8 cellular contexts compared by ENCODE assay signal in genomic region chr19:39413903-39414608, GRCh38. TPM values are rescaled to one million over a fixed set of nuclear protein-coding genes. Genes with fewer than 3 reads are reported as not detected.
DNase-seq lines count a peak whose midpoint lies in the region; ATAC-seq and TF ChIP-seq lines count a peak whose summit lies in the region.

No MANE protein-coding gene starts in this region.

- in situ Hi-C loops in GM23248 (cut with MboI), result no loop called here

- H3F3A ChIP-seq in GM23248 (ENCODE audit: insufficient read depth), result peaks cover 18% of the 10 kb centered on the region

- ATAC-seq in HG02798 (IDR thresholded peaks at IDR 0.05; ENCODE audit: poor library complexity, unreplicated experiment), result no peak

- H3K4me1 ChIP-seq in GM23248 (ENCODE audit: insufficient read depth) (peaks cover 16% of the 10 kb centered on the region), adipocyte (ENCODE audit: control insufficient read depth, insufficient read depth, low read length) (peaks cover 39% of the 10 kb centered on the region), iPS-20b (ENCODE audit: insufficient read depth, low read length) (peaks cover 16% of the 10 kb centered on the region), stomach smooth muscle (ENCODE audit: control insufficient read depth, insufficient read depth, low read length) (peaks cover 46% of the 10 kb centered on the region)

- peak overlapping the region; percentile 88 for H3K9ac ChIP-seq in GM23248
- H3K9ac ChIP-seq in adipocyte (ENCODE audit: low read length), result peak overlapping the region; percentile 98
- peak overlapping the region; percentile 99 for H3K9ac ChIP-seq in iPS-20b (ENCODE audit: low read depth, low read length)
- H3K9ac ChIP-seq in stomach smooth muscle (ENCODE audit: low read length in 2 of 2), result peak overlapping the region; percentile 68 to 96

- peak overlapping the region; percentile 92 for H3K4me2 ChIP-seq in GM23248 (ENCODE audit: unreplicated experiment)

- H3K36me3 ChIP-seq in GM23248 (ENCODE audit: low read depth) (peaks cover 2% of the 10 kb centered on the region; the same call in 1 of the 2 replicates), adipocyte (ENCODE audit: control insufficient read depth, insufficient read depth, low read length, severe bottlenecking) (peaks cover 7% of the 10 kb centered on the region), iPS-20b (ENCODE audit: insufficient read depth, low read depth, low read length) (peaks cover 33% of the 10 kb centered on the region), stomach smooth muscle (ENCODE audit: control insufficient read depth in 2 of 2, insufficient read depth in 2 of 2, low read length in 2 of 2) (peaks cover 5 to 13% of the 10 kb centered on the region in 2 donors)

- peak overlapping the region; percentile 77 for H2AFZ ChIP-seq in GM23248

- no peak for DNase-seq in AG04449 (ENCODE audit: low read depth, low spot score)
- peak; percentile 44 for DNase-seq in GM23248
- DNase-seq in adipocyte (ENCODE audit: low read depth), result peak; percentile 49
- DNase-seq in stimulated activated CD4-positive, alpha-beta T cell treated with anti-CD3 and anti-CD28 coated beads, Interleukin-2, amount 100 ng/mL, for 48 hours, result no peak
- no peak for DNase-seq in NCI-H2029 (lab: John Stamatoyannopoulos, UW)

- H3K27me3 ChIP-seq in GM23248 (replicated peaks; ENCODE audit: insufficient read depth) (no peaks in the 10 kb centered on the region), adipocyte (replicated peaks; ENCODE audit: control insufficient read depth, insufficient read depth, low read length) (no peaks in the 10 kb centered on the region), iPS-20b (ENCODE audit: insufficient read depth, low read length) (no peaks in the 10 kb centered on the region), stomach smooth muscle (ENCODE audit: control insufficient read depth in 1 of 2, insufficient read depth in 2 of 2, low read length in 2 of 2) (no peaks in the 10 kb centered on the region)

- H3K9me3 ChIP-seq in GM23248 (ENCODE audit: low read depth) (no peaks in the 10 kb centered on the region), adipocyte (ENCODE audit: control insufficient read depth, low read length) (no peaks in the 10 kb centered on the region), iPS-20b (ENCODE audit: insufficient read depth, low read depth, low read length) (no peaks in the 10 kb centered on the region), stomach smooth muscle (ENCODE audit: control insufficient read depth in 2 of 2, low read length in 2 of 2) (no peaks in the 10 kb centered on the region)

- WGBS in GM23248 (ENCODE audit: low coverage in 1 of 2, low lambda C conversion rate in 2 of 2, missing lambda C conversion rate in 2 of 2), 2 experiments, result 56 to 57% methylated on average over 15 to 18 of the region's 18 CpGs

- H3K79me2 ChIP-seq in GM23248 (ENCODE audit: insufficient read depth), result peaks cover 34% of the 10 kb centered on the region

- H4K20me1 ChIP-seq in GM23248 (ENCODE audit: insufficient read depth), result no peaks in the 10 kb centered on the region

- peak overlapping the region; percentile 69 for H3K27ac ChIP-seq in GM23248
- peak overlapping the region; percentile 40 for H3K27ac ChIP-seq in iPS-20b (ENCODE audit: low read length)
- peak overlapping the region; percentile 100 for H3K27ac ChIP-seq in stomach smooth muscle (ENCODE audit: low read length)

- POLR2A ChIA-PET in AG04449 (lab: Yijun Ruan, JAX), result interaction anchor here (1.1 to 4.4 kb wide), 4 partner anchors 10 to 21 kb away, joined by 3 to 31 read pairs (median 12); partner anchors contain the start of gene RPS16

- peak; percentile 37 for TF ChIP-seq CTCF in AG04449 (IDR thresholded peaks at IDR 0.05; ENCODE audit: insufficient read depth, low read length, missing control alignments)

- no peaks in the 10 kb centered on the region for H3K9me2 ChIP-seq in GM23248 (ENCODE audit: insufficient read depth)

- CTCF ChIA-PET in AG04449 (lab: Yijun Ruan, JAX), result interaction anchor here (0.5 to 4.4 kb wide), 9 partner anchors 11 to 126 kb away, joined by 3 to 26 read pairs (median 3); partner anchors contain the start of genes EID2, EID2B, MED29 and PAF1

- H3K4me3 ChIP-seq in AG04449 (ENCODE audit: low read depth, low read length) (peak overlapping the region; percentile 87), GM23248 (peak overlapping the region; percentile 87), adipocyte (ENCODE audit: low read length) (peak overlapping the region; percentile 93), iPS-20b (ENCODE audit: low read length) (peak overlapping the region; percentile 93), stomach smooth muscle (ENCODE audit: low read length in 2 of 2) (peak overlapping the region; percentile 93 to 96)

RNA-seq across cellular contexts. Expression of gene PLEKHG2, which starts 1.6 kb away (rescaled TPM):
- 12.0 and 17.5 TPM in 2 replicates for total RNA-seq in GM23248 (2014; rRNA removed; shearing (Covaris generic))
- 12.2 and 13.5 TPM in 2 replicates for polyA plus RNA-seq in GM23248 (2016; fragmentation: Nextera tagmentation; extraction: Ambion mirVana)

RNA-seq across cellular contexts. Expression of gene ZFP36, which starts 7.4 kb away (rescaled TPM):
- 7.0 and 13.9 TPM in 2 replicates for total RNA-seq in GM23248 (2014; rRNA removed; shearing (Covaris generic))
- 86.2 and 86.6 TPM in 2 replicates for polyA plus RNA-seq in GM23248 (2016; fragmentation: Nextera tagmentation; extraction: Ambion mirVana)

RNA-seq across cellular contexts. Expression of gene RPS16, which starts 21.7 kb away (rescaled TPM):
- total RNA-seq in GM23248 (2014; rRNA removed; shearing (Covaris generic)), result 91.2 and 136 TPM in 2 replicates
- polyA plus RNA-seq in GM23248 (2016; fragmentation: Nextera tagmentation; extraction: Ambion mirVana), result 542 and 556 TPM in 2 replicates

RNA-seq across cellular contexts. Expression of gene MED29, which starts 22.9 kb away (rescaled TPM):
- 27.7 and 29.6 TPM in 2 replicates for total RNA-seq in GM23248 (2014; rRNA removed; shearing (Covaris generic))
- polyA plus RNA-seq in GM23248 (2016; fragmentation: Nextera tagmentation; extraction: Ambion mirVana), result 34.9 and 39.2 TPM in 2 replicates

RNA-seq across cellular contexts. Expression of gene PAF1, which starts 23.1 kb away (rescaled TPM):
- total RNA-seq in GM23248 (2014; rRNA removed; shearing (Covaris generic)), result 45.3 and 51.2 TPM in 2 replicates
- polyA plus RNA-seq in GM23248 (2016; fragmentation: Nextera tagmentation; extraction: Ambion mirVana), result 44.2 and 44.5 TPM in 2 replicates

Comparison
In these comparisons a context has a peak if more than half of its experiments do, and no peak if none do; other contexts are left out.
1. DNase-seq: peak in GM23248 (single experiment) and adipocyte (single experiment); none in AG04449 (single experiment), stimulated activated CD4-positive, alpha-beta T cell treated with anti-CD3 and anti-CD28 coated beads, Interleukin-2, amount 100 ng/mL, for 48 hours (0 of 2) and NCI-H2029 (single experiment).
2. H3K27ac ChIP-seq: peak in every context shown above with its lines; median percentile 100 in stomach smooth muscle; 69 in GM23248; 40 in iPS-20b.
3. Peak in every context shown above with its lines, with median percentiles within 50 percentile points of each other: H3K4me3 ChIP-seq and H3K9ac ChIP-seq.